Comparison of ENCODE assay signal across 1 cellular context in the genomic region with DNA sequence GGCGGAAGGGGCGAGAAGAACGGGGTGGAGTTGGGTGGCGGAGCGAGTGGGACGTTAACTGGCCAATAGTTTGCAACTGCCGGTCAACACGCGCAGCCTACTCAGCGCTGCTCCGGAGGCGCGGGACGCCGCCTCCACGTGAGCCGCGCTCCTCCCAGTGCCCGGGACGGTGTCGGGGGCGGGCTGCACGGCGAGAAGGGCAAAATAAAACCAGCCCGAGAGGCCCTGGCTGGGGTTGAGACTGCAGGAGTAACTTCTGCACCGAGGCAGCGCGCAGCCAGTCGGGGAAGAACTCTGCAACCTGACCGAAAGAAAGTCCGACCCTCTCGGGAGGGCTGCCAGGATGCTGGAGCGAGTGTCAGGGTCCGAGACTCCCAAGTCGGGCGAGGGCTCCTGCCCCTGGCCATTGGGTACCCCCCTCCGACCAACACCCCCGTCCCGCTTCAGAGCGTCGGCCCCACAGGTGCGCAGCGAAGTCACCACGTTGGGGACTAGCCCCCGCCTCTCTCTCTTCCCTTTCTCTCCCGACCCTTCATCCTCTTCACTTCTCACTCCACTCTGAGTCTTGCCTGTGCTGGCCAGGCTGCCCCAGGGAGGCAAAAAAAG.
TF ChIP-seq lines count a peak whose summit lies in the region.

No MANE protein-coding gene starts in this region.

TF ChIP-seq in HEK293, 187 proteins besides CTCF, POLR2A, EP300 and RAD21 (continued from another document):
- TF ChIP-seq, protein P1, sequence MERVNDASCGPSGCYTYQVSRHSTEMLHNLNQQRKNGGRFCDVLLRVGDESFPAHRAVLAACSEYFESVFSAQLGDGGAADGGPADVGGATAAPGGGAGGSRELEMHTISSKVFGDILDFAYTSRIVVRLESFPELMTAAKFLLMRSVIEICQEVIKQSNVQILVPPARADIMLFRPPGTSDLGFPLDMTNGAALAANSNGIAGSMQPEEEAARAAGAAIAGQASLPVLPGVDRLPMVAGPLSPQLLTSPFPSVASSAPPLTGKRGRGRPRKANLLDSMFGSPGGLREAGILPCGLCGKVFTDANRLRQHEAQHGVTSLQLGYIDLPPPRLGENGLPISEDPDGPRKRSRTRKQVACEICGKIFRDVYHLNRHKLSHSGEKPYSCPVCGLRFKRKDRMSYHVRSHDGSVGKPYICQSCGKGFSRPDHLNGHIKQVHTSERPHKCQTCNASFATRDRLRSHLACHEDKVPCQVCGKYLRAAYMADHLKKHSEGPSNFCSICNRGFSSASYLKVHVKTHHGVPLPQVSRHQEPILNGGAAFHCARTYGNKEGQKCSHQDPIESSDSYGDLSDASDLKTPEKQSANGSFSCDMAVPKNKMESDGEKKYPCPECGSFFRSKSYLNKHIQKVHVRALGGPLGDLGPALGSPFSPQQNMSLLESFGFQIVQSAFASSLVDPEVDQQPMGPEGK (tag by site-specific recombination; IDR thresholded peaks at IDR 0.05) = no peak; the same call in 1 of the 2 replicates
- peak; percentile 93 for TF ChIP-seq EGR2 (tag by site-specific recombination; IDR thresholded peaks at IDR 0.05; ENCODE audit: low read depth)
- TF ChIP-seq, protein P2, sequence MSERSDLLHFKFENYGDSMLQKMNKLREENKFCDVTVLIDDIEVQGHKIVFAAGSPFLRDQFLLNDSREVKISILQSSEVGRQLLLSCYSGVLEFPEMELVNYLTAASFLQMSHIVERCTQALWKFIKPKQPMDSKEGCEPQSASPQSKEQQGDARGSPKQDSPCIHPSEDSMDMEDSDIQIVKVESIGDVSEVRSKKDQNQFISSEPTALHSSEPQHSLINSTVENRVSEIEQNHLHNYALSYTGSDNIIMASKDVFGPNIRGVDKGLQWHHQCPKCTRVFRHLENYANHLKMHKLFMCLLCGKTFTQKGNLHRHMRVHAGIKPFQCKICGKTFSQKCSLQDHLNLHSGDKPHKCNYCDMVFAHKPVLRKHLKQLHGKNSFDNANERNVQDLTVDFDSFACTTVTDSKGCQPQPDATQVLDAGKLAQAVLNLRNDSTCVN (tag by site-specific recombination; optimal IDR thresholded peaks at IDR 0.05) = peak; percentile 83
- peak; percentile 31; the same call in 1 of the 2 replicates for TF ChIP-seq ZBTB8A (tag by site-specific recombination; IDR thresholded peaks at IDR 0.05)
- TF ChIP-seq, protein P3, sequence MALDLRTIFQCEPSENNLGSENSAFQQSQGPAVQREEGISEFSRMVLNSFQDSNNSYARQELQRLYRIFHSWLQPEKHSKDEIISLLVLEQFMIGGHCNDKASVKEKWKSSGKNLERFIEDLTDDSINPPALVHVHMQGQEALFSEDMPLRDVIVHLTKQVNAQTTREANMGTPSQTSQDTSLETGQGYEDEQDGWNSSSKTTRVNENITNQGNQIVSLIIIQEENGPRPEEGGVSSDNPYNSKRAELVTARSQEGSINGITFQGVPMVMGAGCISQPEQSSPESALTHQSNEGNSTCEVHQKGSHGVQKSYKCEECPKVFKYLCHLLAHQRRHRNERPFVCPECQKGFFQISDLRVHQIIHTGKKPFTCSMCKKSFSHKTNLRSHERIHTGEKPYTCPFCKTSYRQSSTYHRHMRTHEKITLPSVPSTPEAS (tag by site-specific recombination; IDR thresholded peaks at IDR 0.05) = peak; percentile 23
- TF ChIP-seq ZNF335 (tag by site-specific recombination; conservative IDR thresholded peaks at IDR 0.05) = peak; percentile 38; the same call in 1 of the 2 replicates
- TF ChIP-seq, protein P4, sequence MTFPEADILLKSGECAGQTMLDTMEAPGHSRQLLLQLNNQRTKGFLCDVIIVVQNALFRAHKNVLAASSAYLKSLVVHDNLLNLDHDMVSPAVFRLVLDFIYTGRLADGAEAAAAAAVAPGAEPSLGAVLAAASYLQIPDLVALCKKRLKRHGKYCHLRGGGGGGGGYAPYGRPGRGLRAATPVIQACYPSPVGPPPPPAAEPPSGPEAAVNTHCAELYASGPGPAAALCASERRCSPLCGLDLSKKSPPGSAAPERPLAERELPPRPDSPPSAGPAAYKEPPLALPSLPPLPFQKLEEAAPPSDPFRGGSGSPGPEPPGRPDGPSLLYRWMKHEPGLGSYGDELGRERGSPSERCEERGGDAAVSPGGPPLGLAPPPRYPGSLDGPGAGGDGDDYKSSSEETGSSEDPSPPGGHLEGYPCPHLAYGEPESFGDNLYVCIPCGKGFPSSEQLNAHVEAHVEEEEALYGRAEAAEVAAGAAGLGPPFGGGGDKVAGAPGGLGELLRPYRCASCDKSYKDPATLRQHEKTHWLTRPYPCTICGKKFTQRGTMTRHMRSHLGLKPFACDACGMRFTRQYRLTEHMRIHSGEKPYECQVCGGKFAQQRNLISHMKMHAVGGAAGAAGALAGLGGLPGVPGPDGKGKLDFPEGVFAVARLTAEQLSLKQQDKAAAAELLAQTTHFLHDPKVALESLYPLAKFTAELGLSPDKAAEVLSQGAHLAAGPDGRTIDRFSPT (tag by site-specific recombination; IDR thresholded peaks at IDR 0.05) = 0 out of 2 replicates have a peak, but pooled peaks have one; percentile 23
- TF ChIP-seq SETDB1 (IDR thresholded peaks at IDR 0.05; ENCODE audit: insufficient read length, low read length) = no peak
- no peak for TF ChIP-seq ZNF777 (tag by site-specific recombination; IDR thresholded peaks at IDR 0.05; ENCODE audit: borderline replicate concordance)
- TF ChIP-seq ZNF585B (tag by site-specific recombination; IDR thresholded peaks at IDR 0.05) = no peak
- no peak for TF ChIP-seq HOXA7 (CRISPR knock-in tag; IDR thresholded peaks at IDR 0.05; ENCODE audit: borderline replicate concordance)
- TF ChIP-seq, protein P5, sequence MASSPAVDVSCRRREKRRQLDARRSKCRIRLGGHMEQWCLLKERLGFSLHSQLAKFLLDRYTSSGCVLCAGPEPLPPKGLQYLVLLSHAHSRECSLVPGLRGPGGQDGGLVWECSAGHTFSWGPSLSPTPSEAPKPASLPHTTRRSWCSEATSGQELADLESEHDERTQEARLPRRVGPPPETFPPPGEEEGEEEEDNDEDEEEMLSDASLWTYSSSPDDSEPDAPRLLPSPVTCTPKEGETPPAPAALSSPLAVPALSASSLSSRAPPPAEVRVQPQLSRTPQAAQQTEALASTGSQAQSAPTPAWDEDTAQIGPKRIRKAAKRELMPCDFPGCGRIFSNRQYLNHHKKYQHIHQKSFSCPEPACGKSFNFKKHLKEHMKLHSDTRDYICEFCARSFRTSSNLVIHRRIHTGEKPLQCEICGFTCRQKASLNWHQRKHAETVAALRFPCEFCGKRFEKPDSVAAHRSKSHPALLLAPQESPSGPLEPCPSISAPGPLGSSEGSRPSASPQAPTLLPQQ (tag by site-specific recombination; IDR thresholded peaks at IDR 0.05) = 0 out of 2 replicates have a peak, but pooled peaks have one; percentile 2
- peak; percentile 82 for TF ChIP-seq SP2 (tag by site-specific recombination; IDR thresholded peaks at IDR 0.05)
- TF ChIP-seq ZNF837 (tag by site-specific recombination; IDR thresholded peaks at IDR 0.05) = no peak
- TF ChIP-seq GLIS2 (tag by site-specific recombination; IDR thresholded peaks at IDR 0.05) = peak; percentile 60
